8 cellular contexts compared by ENCODE assay signal in genomic region chr16:31780342-31780741, GRCh38.
"Had no signal": no experiment of that assay in that cellular context is flagged by ENCODE, and none has a peak within 500 bp of the region (broad histone marks: within the 10 kb centered on the region; RNA-seq: fewer than 3 reads in every experiment).

No MANE protein-coding gene starts in this region.

- H3K4me3 ChIP-seq: GM23338 had no signal

- FAIRE-seq: H1, H54, HTR-8/SVneo had no signal

- H2AFZ ChIP-seq: GM23338 had no signal

- DNase-seq: H9, HCEC 1CT, HFFc6, KG1 had no signal

- H3K4me2 ChIP-seq: GM23338 had no signal

- ATAC-seq: GM23338 had no signal
